In genomic region chr3:141192345-141192744, GRCh38 we compare ENCODE assay signal across 1 cellular context.
TF ChIP-seq lines count a peak whose summit lies in the region.

No MANE protein-coding gene starts in this region.

TF ChIP-seq in K562, 482 proteins besides CTCF, POLR2A, EP300 and RAD21 (continued from another document and continues in another):
- no peak for TF ChIP-seq MGA (IDR thresholded peaks at IDR 0.05)
- TF ChIP-seq CBFB (CRISPR knock-in tag; IDR thresholded peaks at IDR 0.05), result no peak
- no peak for TF ChIP-seq POU5F1 (IDR thresholded peaks at IDR 0.05; ENCODE audit: borderline replicate concordance, low read depth, low read length, partially characterized antibody)
- TF ChIP-seq ZNF79 (CRISPR knock-in tag; IDR thresholded peaks at IDR 0.05; ENCODE audit: low read depth), result no peak
- no peak for TF ChIP-seq NONO (IDR thresholded peaks at IDR 0.05; ENCODE audit: low read depth in 2 of 2, low read length in 1 of 2)
- no peak for TF ChIP-seq CHD7 (IDR thresholded peaks at IDR 0.05; ENCODE audit: low read depth, low read length)
- no peak for TF ChIP-seq ILK (tag; IDR thresholded peaks at IDR 0.05; ENCODE audit: borderline replicate concordance, low read depth)
- no peak for TF ChIP-seq ZNF224 (CRISPR knock-in tag; IDR thresholded peaks at IDR 0.05)
- TF ChIP-seq PTTG1 (tag; IDR thresholded peaks at IDR 0.05; ENCODE audit: low read depth), result no peak
- TF ChIP-seq LARP7 (IDR thresholded peaks at IDR 0.05), result no peak
- TF ChIP-seq RNF219 (CRISPR knock-in tag; IDR thresholded peaks at IDR 0.05), result no peak
- peak; percentile 34; the same call in 1 of the 2 replicates for TF ChIP-seq XRCC5 (IDR thresholded peaks at IDR 0.05; ENCODE audit: low read depth, low read length)
- TF ChIP-seq MBD1 (CRISPR knock-in tag; IDR thresholded peaks at IDR 0.05), result no peak
- TF ChIP-seq PHB2 (IDR thresholded peaks at IDR 0.05; ENCODE audit: low read depth), result no peak
- TF ChIP-seq ZNF431 (CRISPR knock-in tag; IDR thresholded peaks at IDR 0.05), result no peak
- TF ChIP-seq ZBED1 (IDR thresholded peaks at IDR 0.05), result no peak
- TF ChIP-seq RAD51 (IDR thresholded peaks at IDR 0.05; ENCODE audit: borderline replicate concordance, low read depth), result no peak
- TF ChIP-seq RBBP5 (IDR thresholded peaks at IDR 0.05; ENCODE audit: borderline replicate concordance, insufficient read depth, low read length, poor library complexity, severe bottlenecking), result no peak
- TF ChIP-seq HMG20A (CRISPR knock-in tag; conservative IDR thresholded peaks at IDR 0.05), result no peak
- no peak for TF ChIP-seq SREBF2 (CRISPR knock-in tag; IDR thresholded peaks at IDR 0.05)
- TF ChIP-seq POLR2B (IDR thresholded peaks at IDR 0.05; ENCODE audit: low read depth, partially characterized antibody), result no peak
- no peak for TF ChIP-seq MTA2 (IDR thresholded peaks at IDR 0.05; ENCODE audit: low read depth)
- no peak for TF ChIP-seq ZFP91 (CRISPR knock-in tag; IDR thresholded peaks at IDR 0.05)
